ENCODE assay signal across 38 cellular contexts in the genomic region with DNA sequence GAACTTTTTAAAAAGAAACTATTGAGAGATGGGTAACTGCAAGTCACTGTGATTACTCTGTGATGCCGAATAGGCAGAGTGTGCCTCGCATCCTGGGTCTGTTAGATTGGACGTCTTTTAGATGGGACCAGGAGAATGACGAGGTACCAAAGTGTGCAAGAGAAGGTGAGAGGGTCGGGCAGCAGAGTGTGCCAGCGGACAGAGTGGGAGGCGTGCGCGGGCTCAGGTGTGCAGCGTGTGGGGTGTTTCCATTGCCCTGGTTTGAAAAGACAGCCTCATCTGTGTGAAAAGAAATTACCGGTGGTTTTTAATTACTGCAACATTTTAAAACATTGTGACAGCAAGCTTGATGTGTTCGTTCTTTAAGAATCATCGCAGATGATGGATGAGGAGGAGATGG. TPM values are rescaled to one million over a fixed set of nuclear protein-coding genes. Genes with fewer than 3 reads are reported as not detected.
"Had no signal": no experiment of that assay in that cellular context is flagged by ENCODE, and none has a peak within 500 bp of the region (broad histone marks: within the 10 kb centered on the region; RNA-seq: fewer than 3 reads in every experiment).

No MANE protein-coding gene starts in this region.

- H3K36me3 Mint-ChIP-seq: activated CD4-positive, alpha-beta memory T cell treated with anti-CD3 and anti-CD28 coated beads for 36 hours; activated naive CD8-positive, alpha-beta T cell treated with anti-CD3 and anti-CD28 coated beads for 36 hours had no signal

- H3K27ac Mint-ChIP-seq: activated B cell treated with CpG ODN at 0.5 μM for 24 hours; activated CD4-positive, alpha-beta memory T cell treated with anti-CD3 and anti-CD28 coated beads for 36 hours; activated CD4-positive, alpha-beta T cell treated with anti-CD3 and anti-CD28 coated beads, Interleukin-2, amount 10 ng/mL, durations not matched to agents 24 days and 14 days; activated CD8-positive, alpha-beta T cell treated with anti-CD3 and anti-CD28 coated beads for 36 hours; activated naive CD4-positive, alpha-beta T cell treated with anti-CD3 and anti-CD28 coated beads for 36 hours; activated naive CD4-positive, alpha-beta T cell treated with anti-CD3 and anti-CD28 coated beads, Interleukin-2, amount 50 U/mL, for 72 hours; activated naive CD8-positive, alpha-beta T cell treated with anti-CD3 and anti-CD28 coated beads for 36 hours; activated T-cell treated with anti-CD3 and anti-CD28 coated beads, Interleukin-2, amount 50 U/mL, for 72 hours; activated T-helper 1 cell treated with anti-CD3 and anti-CD28 coated beads, Interleukin-12 subunit alpha, Interleukin-12 subunit beta, Interleukin-2, Interleukin-4 antibody, amounts not matched to agents 30 ng/mL and 10 ng/mL and 1 ng/mL, durations not matched to agents 14 hours and 24 hours and 36 hours; activated T-helper 17 cell treated with anti-CD3 and anti-CD28 coated beads, Interleukin-2, amount 50 U/mL, for 72 hours; T-helper 1 cell treated with Interleukin-12 subunit alpha and Interleukin-12 subunit beta and Interleukin-4 antibody, amounts not matched to agents 30 μg/mL and 1 μg/mL, for 36 hours; T-helper 2 cell treated with Interferon-gamma antibody and Interleukin-4, amounts not matched to agents 5 μg/mL and 100 μg/mL, for 36 hours had no signal

- H3K4me1 Mint-ChIP-seq: activated B cell treated with CpG ODN at 0.5 μM for 24 hours; activated CD4-positive, alpha-beta T cell treated with anti-CD3 and anti-CD28 coated beads, Interleukin-2, amount 10 ng/mL, durations not matched to agents 24 days and 14 days; activated naive CD8-positive, alpha-beta T cell treated with anti-CD3 and anti-CD28 coated beads for 36 hours; activated T-helper 17 cell treated with anti-CD3 and anti-CD28 coated beads, Interleukin-2, amount 50 U/mL, for 72 hours had no signal

- H3K4me3 ChIP-seq: adrenal gland, body of pancreas, breast epithelium had no signal

- H3K9me3 Mint-ChIP-seq: activated B cell treated with CpG ODN at 0.5 μM for 24 hours; activated CD4-positive, alpha-beta memory T cell treated with anti-CD3 and anti-CD28 coated beads for 36 hours; activated CD4-positive, alpha-beta T cell treated with anti-CD3 and anti-CD28 coated beads, Interleukin-2, amount 10 ng/mL, durations not matched to agents 24 days and 14 days; activated CD8-positive, alpha-beta T cell treated with anti-CD3 and anti-CD28 coated beads for 36 hours; activated naive CD4-positive, alpha-beta T cell treated with anti-CD3 and anti-CD28 coated beads for 36 hours; activated naive CD4-positive, alpha-beta T cell treated with anti-CD3 and anti-CD28 coated beads, Interleukin-2, amount 50 U/mL, for 72 hours; activated naive CD8-positive, alpha-beta T cell treated with anti-CD3 and anti-CD28 coated beads for 36 hours; activated T-cell treated with anti-CD3 and anti-CD28 coated beads, Interleukin-2, amount 50 U/mL, for 4 hours; activated T-cell treated with anti-CD3 and anti-CD28 coated beads, Interleukin-2, amount 50 U/mL, for 72 hours; activated T-helper 1 cell treated with anti-CD3 and anti-CD28 coated beads, Interleukin-12 subunit alpha, Interleukin-12 subunit beta, Interleukin-2, Interleukin-4 antibody, amounts not matched to agents 30 ng/mL and 10 ng/mL and 1 ng/mL, durations not matched to agents 14 hours and 24 hours and 36 hours; activated T-helper 17 cell treated with anti-CD3 and anti-CD28 coated beads, Interleukin-2, amount 50 U/mL, for 72 hours; T-helper 1 cell treated with Interleukin-12 subunit alpha and Interleukin-12 subunit beta and Interleukin-4 antibody, amounts not matched to agents 30 μg/mL and 1 μg/mL, for 36 hours; T-helper 2 cell treated with Interferon-gamma antibody and Interleukin-4, amounts not matched to agents 5 μg/mL and 100 μg/mL, for 36 hours had no signal

- H3K9me3 ChIP-seq: adrenal gland, body of pancreas, breast epithelium had no signal

- H3K4me3 Mint-ChIP-seq: activated B cell treated with CpG ODN at 0.5 μM for 24 hours; activated CD4-positive, alpha-beta memory T cell treated with anti-CD3 and anti-CD28 coated beads for 36 hours; activated CD4-positive, alpha-beta T cell treated with anti-CD3 and anti-CD28 coated beads, Interleukin-2, amount 10 ng/mL, durations not matched to agents 24 days and 14 days; activated CD8-positive, alpha-beta T cell treated with anti-CD3 and anti-CD28 coated beads for 36 hours; activated naive CD4-positive, alpha-beta T cell treated with anti-CD3 and anti-CD28 coated beads for 36 hours; activated naive CD8-positive, alpha-beta T cell treated with anti-CD3 and anti-CD28 coated beads for 36 hours; activated T-cell treated with anti-CD3 and anti-CD28 coated beads, Interleukin-2, amount 50 U/mL, for 4 hours; activated T-cell treated with anti-CD3 and anti-CD28 coated beads, Interleukin-2, amount 50 U/mL, for 72 hours; activated T-helper 1 cell treated with anti-CD3 and anti-CD28 coated beads, Interleukin-12 subunit alpha, Interleukin-12 subunit beta, Interleukin-2, Interleukin-4 antibody, amounts not matched to agents 30 ng/mL and 10 ng/mL and 1 ng/mL, durations not matched to agents 14 hours and 24 hours and 36 hours; activated T-helper 17 cell treated with anti-CD3 and anti-CD28 coated beads, Interleukin-2, amount 50 U/mL, for 72 hours; T-helper 1 cell treated with Interleukin-12 subunit alpha and Interleukin-12 subunit beta and Interleukin-4 antibody, amounts not matched to agents 30 μg/mL and 1 μg/mL, for 36 hours; T-helper 2 cell treated with Interferon-gamma antibody and Interleukin-4, amounts not matched to agents 5 μg/mL and 100 μg/mL, for 36 hours had no signal

- DNase-seq: activated B cell treated with CpG ODN at 0.5 μM for 24 hours; activated CD4-positive, alpha-beta memory T cell treated with anti-CD3 and anti-CD28 coated beads for 36 hours; activated CD4-positive, alpha-beta T cell treated with anti-CD3 and anti-CD28 coated beads for 4 hours; activated CD4-positive, alpha-beta T cell treated with anti-CD3 and anti-CD28 coated beads, Interleukin-2, amount 10 ng/mL, durations not matched to agents 24 days and 14 days; activated CD4-positive, alpha-beta T cell treated with anti-CD3 and anti-CD28 coated beads, Interleukin-2, amount 50 U/mL, for 1 hour; activated CD4-positive, alpha-beta T cell treated with anti-CD3 and anti-CD28 coated beads, Interleukin-2, amount 50 U/mL, for 4 hours; activated CD4-positive, CD25-positive, alpha-beta regulatory T cell treated with anti-CD3 and anti-CD28 coated beads, Interleukin-2, amount 50 U/mL, for 72 hours; activated CD8-positive, alpha-beta memory T cell treated with anti-CD3 and anti-CD28 coated beads, Interleukin-2, amount 50 U/mL, for 4 hours; activated CD8-positive, alpha-beta T cell treated with anti-CD3 and anti-CD28 coated beads for 36 hours; activated effector memory CD4-positive, alpha-beta T cell treated with anti-CD3 and anti-CD28 coated beads, Interleukin-2, amount 50 U/mL, for 16 hours; activated gamma-delta T cell treated with Interleukin-2 at 50 U/mL for 16 hours; activated naive CD4-positive, alpha-beta T cell; activated naive CD4-positive, alpha-beta T cell treated with anti-CD3 and anti-CD28 coated beads for 36 hours; activated naive CD4-positive, alpha-beta T cell treated with anti-CD3 and anti-CD28 coated beads, Interleukin-2, amount 50 U/mL, for 16 hours; activated naive CD8-positive, alpha-beta T cell treated with anti-CD3 and anti-CD28 coated beads for 36 hours; activated T-cell treated with anti-CD3 and anti-CD28 coated beads for 4 hours; activated T-cell treated with anti-CD3 and anti-CD28 coated beads, Interleukin-2, amount 50 U/mL, for 1 hour; activated T-cell treated with anti-CD3 and anti-CD28 coated beads, Interleukin-2, amount 50 U/mL, for 4 hours; activated T-cell treated with anti-CD3 and anti-CD28 coated beads, Interleukin-2, amount 50 U/mL, for 72 hours; adrenal gland; amniotic stem cell; body of pancreas; brain microvascular endothelial cell; central memory CD4-positive, alpha-beta T cell; T-helper 1 cell; T-helper 2 cell; T-helper 9 cell had no signal

- ATAC-seq: activated CD8-positive, alpha-beta T cell treated with anti-CD3 and anti-CD28 coated beads for 36 hours; activated naive CD4-positive, alpha-beta T cell treated with anti-CD3 and anti-CD28 coated beads, Interleukin-2, amount 50 U/mL, for 72 hours; activated T-cell treated with anti-CD3 and anti-CD28 coated beads, Interleukin-2, amount 50 U/mL, for 4 hours; activated T-cell treated with anti-CD3 and anti-CD28 coated beads, Interleukin-2, amount 50 U/mL, for 72 hours; activated T-helper 17 cell treated with anti-CD3 and anti-CD28 coated beads, Interleukin-2, amount 50 U/mL, for 72 hours; body of pancreas had no signal

- H3K36me3 ChIP-seq: adrenal gland, brain microvascular endothelial cell, breast epithelium had no signal

- H3K27ac ChIP-seq: adrenal gland, body of pancreas, brain microvascular endothelial cell, breast epithelium, VCaP had no signal

- H3K4me1 ChIP-seq: adrenal gland, breast epithelium had no signal

RNA-seq across cellular contexts. Expression of a gene that starts 4.2 kb away (rescaled TPM):
- total RNA-seq: activated B cell treated with CpG ODN at 0.5 μM for 24 hours; activated CD4-positive, alpha-beta memory T cell treated with anti-CD3 and anti-CD28 coated beads for 36 hours; activated CD4-positive, alpha-beta T cell treated with anti-CD3 and anti-CD28 coated beads, Interleukin-2, amount 10 ng/mL, durations not matched to agents 24 days and 14 days; activated CD8-positive, alpha-beta memory T cell treated with anti-CD3 and anti-CD28 coated beads for 36 hours; activated CD8-positive, alpha-beta T cell treated with anti-CD3 and anti-CD28 coated beads for 36 hours; activated naive CD4-positive, alpha-beta T cell treated with anti-CD3 and anti-CD28 coated beads for 36 hours; activated naive CD4-positive, alpha-beta T cell treated with anti-CD3 and anti-CD28 coated beads, Interleukin-2, amount 50 U/mL, for 72 hours; activated naive CD8-positive, alpha-beta T cell treated with anti-CD3 and anti-CD28 coated beads for 36 hours; activated T-cell treated with anti-CD3 and anti-CD28 coated beads, Interleukin-2, amount 50 U/mL, for 4 hours; activated T-cell treated with anti-CD3 and anti-CD28 coated beads, Interleukin-2, amount 50 U/mL, for 72 hours; activated T-helper 1 cell treated with anti-CD3 and anti-CD28 coated beads, Interleukin-12 subunit alpha, Interleukin-12 subunit beta, Interleukin-2, Interleukin-4 antibody, amounts not matched to agents 30 ng/mL and 10 ng/mL and 1 ng/mL, durations not matched to agents 14 hours and 24 hours and 36 hours; activated T-helper 17 cell treated with anti-CD3 and anti-CD28 coated beads, Interleukin-2, amount 50 U/mL, for 72 hours; aorta; astrocyte; breast epithelium; cardiac septum had no signal

RNA-seq across cellular contexts. Expression of a gene that starts 22.8 kb away (rescaled TPM):
- total RNA-seq: activated B cell treated with CpG ODN at 0.5 μM for 24 hours; activated CD4-positive, alpha-beta memory T cell treated with anti-CD3 and anti-CD28 coated beads for 36 hours; activated CD4-positive, alpha-beta T cell treated with anti-CD3 and anti-CD28 coated beads, Interleukin-2, amount 10 ng/mL, durations not matched to agents 24 days and 14 days; activated CD8-positive, alpha-beta memory T cell treated with anti-CD3 and anti-CD28 coated beads for 36 hours; activated CD8-positive, alpha-beta T cell treated with anti-CD3 and anti-CD28 coated beads for 36 hours; activated naive CD4-positive, alpha-beta T cell treated with anti-CD3 and anti-CD28 coated beads for 36 hours; activated naive CD4-positive, alpha-beta T cell treated with anti-CD3 and anti-CD28 coated beads, Interleukin-2, amount 50 U/mL, for 72 hours; activated naive CD8-positive, alpha-beta T cell treated with anti-CD3 and anti-CD28 coated beads for 36 hours; activated T-cell treated with anti-CD3 and anti-CD28 coated beads, Interleukin-2, amount 50 U/mL, for 4 hours; activated T-cell treated with anti-CD3 and anti-CD28 coated beads, Interleukin-2, amount 50 U/mL, for 72 hours; activated T-helper 1 cell treated with anti-CD3 and anti-CD28 coated beads, Interleukin-12 subunit alpha, Interleukin-12 subunit beta, Interleukin-2, Interleukin-4 antibody, amounts not matched to agents 30 ng/mL and 10 ng/mL and 1 ng/mL, durations not matched to agents 14 hours and 24 hours and 36 hours; activated T-helper 17 cell treated with anti-CD3 and anti-CD28 coated beads, Interleukin-2, amount 50 U/mL, for 72 hours; aorta; astrocyte; body of pancreas; breast epithelium; cardiac septum had no signal
